ENCODE assay signal across 8 cellular contexts in the genomic region with DNA sequence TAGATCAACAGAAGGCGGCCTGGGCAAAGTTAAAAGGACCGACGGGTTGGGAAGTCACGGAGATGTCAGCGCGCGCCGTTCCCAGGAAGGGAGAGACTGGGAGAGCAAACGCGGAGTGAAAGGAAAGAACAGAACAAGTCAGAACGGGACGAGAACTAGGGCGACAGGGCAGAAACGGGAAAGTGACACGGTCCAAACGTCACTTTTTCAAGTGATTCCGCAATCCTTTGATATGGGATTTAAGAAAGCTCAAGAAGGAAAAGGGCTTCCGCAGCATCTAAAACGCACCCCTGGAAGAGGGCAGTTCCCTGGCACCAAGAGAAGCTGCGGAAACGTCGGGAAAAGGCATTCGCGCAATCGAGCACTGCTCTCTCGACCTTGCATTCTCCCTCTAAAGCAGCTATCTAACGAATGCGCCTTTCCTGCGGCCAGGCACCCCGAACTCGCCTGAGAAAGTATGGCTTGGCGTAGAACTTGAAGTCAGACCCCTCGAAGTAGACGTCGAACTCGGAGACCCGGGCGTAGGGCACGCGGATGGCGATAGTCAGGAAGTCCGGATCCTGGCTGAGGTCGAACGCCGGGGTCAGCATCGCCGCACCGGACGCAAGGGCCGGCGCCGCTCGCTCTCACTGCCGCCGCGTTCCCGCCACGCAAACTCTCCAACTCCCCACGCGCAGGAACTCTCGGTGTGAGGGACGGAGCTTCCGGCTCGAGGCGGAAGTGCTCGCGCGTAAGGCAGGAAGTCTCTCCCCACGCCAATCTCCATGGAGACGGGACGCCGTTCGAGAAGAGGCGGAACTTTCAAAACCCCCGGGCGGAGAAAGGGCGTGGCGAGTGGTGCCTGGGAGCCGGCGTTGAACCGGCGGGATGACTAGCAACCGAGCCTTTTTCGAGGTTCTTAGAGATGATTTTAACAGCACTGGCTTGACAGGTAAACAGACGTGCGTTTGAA.
A peak's percentile ranks its signal among the peaks of the same experiment; 100 is the strongest.
DNase-seq lines count a peak whose midpoint lies in the region; ATAC-seq and TF ChIP-seq lines count a peak whose summit lies in the region.

A gene (minus strand): TSS at position 695 of the 952 bp plus-strand sequence. CDS start 105 bp downstream, at position 590.

- peaks cover 11% of the 10 kb centered on the region for H3K4me1 ChIP-seq in endocrine pancreas (ENCODE audit: control insufficient read depth, insufficient read depth, low read length)

- H3K27me3 ChIP-seq in endocrine pancreas (ENCODE audit: control insufficient read depth, insufficient read depth, low read length), result no peaks in the 10 kb centered on the region

- peak; percentile 96 for ATAC-seq in memory B cell (ENCODE audit: low read depth)

- H3K4me1 Mint-ChIP-seq in memory B cell, result peaks cover 21% of the 10 kb centered on the region

- no peaks in the 10 kb centered on the region for H3K9me3 Mint-ChIP-seq in memory B cell

- no peaks in the 10 kb centered on the region for H3K36me3 ChIP-seq in endocrine pancreas (ENCODE audit: control insufficient read depth, insufficient read depth, low read length)

- peak within 1 kb of the TSS; percentile 94 for H3K9ac ChIP-seq in endocrine pancreas (ENCODE audit: control insufficient read depth, insufficient read depth, low read length)

- peaks cover 4% of the 10 kb centered on the region for H3K36me3 Mint-ChIP-seq in memory B cell

- DNase-seq in COR-L47 (lab: John Stamatoyannopoulos, UW), result peak; percentile 81
- peak; percentile 89 for DNase-seq in GM20000 (ENCODE audit: low spot score)
- peak; percentile 78 for DNase-seq in HS-5 (ENCODE audit: low read depth)
- peak; percentile 92 for DNase-seq in NOMO-1 treated with dmso at 0.1 percent for 144 hours (lab: John Stamatoyannopoulos, UW; ENCODE audit: unreplicated experiment)
- peak; percentile 90 to 91 for DNase-seq in activated CD8-positive, alpha-beta memory T cell treated with anti-CD3 and anti-CD28 coated beads for 4 hours (ENCODE audit: low read depth in 2 of 2)
- DNase-seq in memory B cell (ENCODE audit: low spot score in 2 of 2), result peak; percentile 82 to 84
- DNase-seq in stimulated activated CD8-positive, alpha-beta memory T cell treated with anti-CD3 and anti-CD28 coated beads, Interleukin-12 subunit alpha, Interleukin-12 subunit beta, amount 100 ng/mL, for 1 hour (ENCODE audit: low read depth), result peak; percentile 91

- no peaks in the 10 kb centered on the region for H3K27me3 Mint-ChIP-seq in memory B cell

- H3K9me3 ChIP-seq in endocrine pancreas (ENCODE audit: control insufficient read depth, low read length), result no peaks in the 10 kb centered on the region

- peak within 1 kb of the TSS; percentile 92 for H3K4me3 ChIP-seq in endocrine pancreas (ENCODE audit: control insufficient read depth, insufficient read depth, low read length)

- no peak for TF ChIP-seq CTCF in GM20000 (IDR thresholded peaks at IDR 0.05; ENCODE audit: extremely low read depth, missing control alignments)

- H3K4me3 Mint-ChIP-seq in memory B cell, result peak within 1 kb of the TSS; percentile 92

- H3K27ac Mint-ChIP-seq in memory B cell, result peak within 1 kb of the TSS; percentile 83

Comparison
In these comparisons a context has a peak if more than half of its experiments do, and no peak if none do; other contexts are left out.
1. Peak in every context shown above with its lines: DNase-seq, ATAC-seq and H3K4me3 ChIP-seq.